21 cellular contexts compared by ENCODE assay signal in the genomic region with DNA sequence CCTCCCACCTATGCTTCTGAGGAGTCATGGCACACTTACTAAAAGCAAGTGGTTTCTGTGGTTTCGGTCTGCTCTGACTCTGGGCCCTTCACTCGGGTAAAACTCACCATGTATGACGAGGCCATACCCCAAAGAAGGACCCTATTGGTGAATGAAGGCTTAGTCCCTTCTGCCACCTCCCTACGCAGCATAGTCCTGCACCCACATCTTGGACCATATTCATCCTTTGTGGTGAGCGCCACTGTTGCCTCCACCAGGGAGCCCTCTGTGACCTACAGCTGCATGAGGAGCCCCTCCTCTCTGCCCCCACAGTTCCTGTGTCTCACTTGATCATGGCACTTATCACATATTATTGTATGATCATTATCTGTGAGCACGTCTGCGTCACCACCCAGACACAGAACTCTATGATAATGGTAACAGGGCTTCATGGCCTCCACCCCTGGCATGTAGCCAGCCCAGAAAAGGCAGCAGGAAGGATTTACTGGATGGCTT.
DNase-seq lines count a peak whose midpoint lies in the region; ATAC-seq lines count a peak whose summit lies in the region.
"Had no signal": no experiment of that assay in that cellular context is flagged by ENCODE, and none has a peak within 500 bp of the region (broad histone marks: within the 10 kb centered on the region; RNA-seq: fewer than 3 reads in every experiment).

No MANE protein-coding gene starts in this region.

- H3K36me3 Mint-ChIP-seq in central memory CD8-positive, alpha-beta T cell (ENCODE audit: insufficient read depth): no peaks in the 10 kb centered on the region
- H3K36me3 Mint-ChIP-seq: CD8-positive, alpha-beta T cell had no signal

- DNase-seq in stimulated activated CD4-positive, alpha-beta T cell treated with anti-CD3 and anti-CD28 coated beads, Interleukin-12 subunit alpha, Interleukin-12 subunit beta, amount 100 ng/mL, for 48 hours (ENCODE audit: low read depth in 2 of 3, low spot score in 1 of 3): peak in 2 of 3 donors; percentile 1 to 8
- no peak for DNase-seq in stimulated activated CD4-positive, alpha-beta T cell treated with anti-CD3 and anti-CD28 coated beads, Interleukin-4, amount 100 ng/mL, for 1 hour
- DNase-seq in OCI-M1 (lab: John Stamatoyannopoulos, UW): peak; percentile 2
- DNase-seq in central memory CD8-positive, alpha-beta T cell (ENCODE audit: low spot score in 2 of 2): no peak
- DNase-seq in stimulated activated naive CD8-positive, alpha-beta T cell treated with anti-CD3 and anti-CD28 coated beads, Interleukin-15, Interleukin-2, amounts not matched to agents 100 U/mL and 50 U/mL, for 24 hours: no peak
- no peak for DNase-seq in germinal center (ENCODE audit: low spot score)
- no peak for DNase-seq in NCI-H2029 (lab: John Stamatoyannopoulos, UW)
- DNase-seq: activated naive CD4-positive, alpha-beta T cell treated with Interleukin-2 at 50 U/mL for 16 hours; CD8-positive, alpha-beta T cell; cerebellar nuclear complex; effector CD4-positive, alpha-beta T cell; gastrocnemius medialis; KBM-7; mesendoderm; naive thymus-derived CD8-positive, alpha-beta T cell; NCI-H1694 treated with DMSO at 0.1 percent for 48 hours; NCI-H774; pancreas had no signal

- H3K9me3 Mint-ChIP-seq in central memory CD8-positive, alpha-beta T cell: no peaks in the 10 kb centered on the region

- H3K27ac Mint-ChIP-seq in central memory CD8-positive, alpha-beta T cell (ENCODE audit: low read depth): no peak overlapping the region
- H3K27ac Mint-ChIP-seq: CD8-positive, alpha-beta T cell; naive thymus-derived CD8-positive, alpha-beta T cell; WTC11 had no signal

- H3K4me1 Mint-ChIP-seq in central memory CD8-positive, alpha-beta T cell: no peaks in the 10 kb centered on the region
- H3K4me1 Mint-ChIP-seq: naive thymus-derived CD8-positive, alpha-beta T cell; WTC11 had no signal

- peak; percentile 32 for ATAC-seq in central memory CD8-positive, alpha-beta T cell (replicated peaks; ENCODE audit: extremely low read depth, poor library complexity, severe bottlenecking)
- peak; percentile 77 for ATAC-seq in stimulated activated naive CD8-positive, alpha-beta T cell treated with anti-CD3 and anti-CD28 coated beads, Interleukin-15, Interleukin-2, amounts not matched to agents 100 U/mL and 50 U/mL, for 24 hours
- ATAC-seq in HG03135 (IDR thresholded peaks at IDR 0.05; ENCODE audit: unreplicated experiment): no peak
- ATAC-seq: CD8-positive, alpha-beta T cell; gastrocnemius medialis; naive thymus-derived CD8-positive, alpha-beta T cell; pancreas; sciatic nerve; WTC11 had no signal

- no peak overlapping the region for H3K4me3 Mint-ChIP-seq in central memory CD8-positive, alpha-beta T cell
- H3K4me3 Mint-ChIP-seq: CD8-positive, alpha-beta T cell; naive thymus-derived CD8-positive, alpha-beta T cell; WTC11 had no signal

- H3K27me3 Mint-ChIP-seq in central memory CD8-positive, alpha-beta T cell: peaks cover 65% of the 10 kb centered on the region

Comparison
In these comparisons a context has a peak if more than half of its experiments do, and no peak if none do; other contexts are left out.
1. DNase-seq: peak in stimulated activated CD4-positive, alpha-beta T cell treated with anti-CD3 and anti-CD28 coated beads, Interleukin-12 subunit alpha, Interleukin-12 subunit beta, amount 100 ng/mL, for 48 hours (2 of 3) and OCI-M1 (single experiment); none in stimulated activated CD4-positive, alpha-beta T cell treated with anti-CD3 and anti-CD28 coated beads, Interleukin-4, amount 100 ng/mL, for 1 hour (single experiment), central memory CD8-positive, alpha-beta T cell (0 of 2), stimulated activated naive CD8-positive, alpha-beta T cell treated with anti-CD3 and anti-CD28 coated beads, Interleukin-15, Interleukin-2, amounts not matched to agents 100 U/mL and 50 U/mL, for 24 hours (single experiment), germinal center (single experiment) and NCI-H2029 (single experiment).